ENCODE assay signal across 1 cellular context in the genomic region with DNA sequence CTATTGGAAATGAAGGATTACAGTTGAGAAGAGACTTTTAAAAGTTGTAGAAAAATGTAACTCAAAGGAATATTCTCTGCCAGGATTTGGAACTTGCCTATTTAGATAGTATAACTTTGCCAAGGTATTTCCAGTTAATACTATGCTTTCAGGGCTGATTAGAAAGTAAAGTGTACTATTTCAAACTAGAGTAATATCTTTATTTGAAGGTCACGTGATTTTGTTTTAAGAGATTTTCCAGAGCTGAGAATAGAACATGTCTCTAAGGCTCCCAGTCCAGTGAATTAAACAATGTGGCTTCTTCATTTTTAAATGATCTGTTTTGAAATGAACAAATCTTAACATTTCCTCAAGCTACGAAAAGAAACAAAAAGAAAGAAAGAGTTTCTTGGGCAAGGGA.
TF ChIP-seq lines count a peak whose summit lies in the region.

No MANE protein-coding gene starts in this region.

TF ChIP-seq in HepG2, 621 proteins besides CTCF, POLR2A, EP300 and RAD21:
- peak; percentile 60; the same call in 1 of the 2 replicates for TF ChIP-seq RAD51 (IDR thresholded peaks at IDR 0.05; ENCODE audit: borderline replicate concordance)
- no peak for TF ChIP-seq PPARG (CRISPR knock-in tag; conservative IDR thresholded peaks at IDR 0.05)
